Comparison of ENCODE assay signal across 15 cellular contexts in the genomic region with DNA sequence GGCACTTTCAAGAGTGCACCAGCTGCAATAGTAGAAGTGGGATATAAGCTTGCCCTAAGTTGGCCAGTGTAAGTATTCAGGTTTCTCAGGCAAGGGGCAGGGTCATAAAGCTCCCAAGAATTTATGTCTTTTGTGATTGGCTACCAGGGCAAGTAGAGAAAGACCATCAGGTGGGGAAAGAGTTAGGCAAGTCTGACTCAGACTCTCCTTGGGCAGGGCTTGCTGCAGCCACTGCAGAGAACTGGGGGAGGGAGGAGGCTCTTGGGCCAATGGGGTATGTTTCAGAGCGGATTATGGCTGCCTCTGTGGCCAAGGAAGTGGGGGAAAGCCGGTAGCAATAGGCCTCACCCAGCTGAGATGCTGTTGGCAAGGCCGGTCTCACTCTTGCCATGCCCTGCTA. TPM values are rescaled to one million over a fixed set of nuclear protein-coding genes. Genes with fewer than 3 reads are reported as not detected.
DNase-seq lines count a peak whose midpoint lies in the region; ATAC-seq and TF ChIP-seq lines count a peak whose summit lies in the region.
"Had no signal": no experiment of that assay in that cellular context is flagged by ENCODE, and none has a peak within 500 bp of the region (broad histone marks: within the 10 kb centered on the region; RNA-seq: fewer than 3 reads in every experiment).

No MANE protein-coding gene starts in this region.

- no peak overlapping the region for H3K4me2 ChIP-seq in OCI-LY7 (ENCODE audit: low read length)
- H3K4me2 ChIP-seq: A549 had no signal

- CTCF ChIA-PET in WTC11 (lab: Charles Lee): no interaction called here
- CTCF ChIA-PET in OCI-LY7 (lab: Charles Lee; ENCODE audit: unreplicated experiment): no interaction called here

- H3K27me3 Mint-ChIP-seq in stimulated activated naive CD8-positive, alpha-beta T cell treated with anti-CD3 and anti-CD28 coated beads, Interleukin-15, amount 100 ng/mL, for 72 hours: peaks cover 47% of the 10 kb centered on the region
- H3K27me3 Mint-ChIP-seq in WTC11 (ENCODE audit: low read depth): peaks cover 32% of the 10 kb centered on the region

- no peaks in the 10 kb centered on the region for H3K79me2 ChIP-seq in OCI-LY7 (ENCODE audit: insufficient read depth, low read depth, low read length)

- peaks cover 0 to 7% of the 10 kb centered on the region in 2 donors for H3K27me3 ChIP-seq in left lung

- no peaks in the 10 kb centered on the region for H3K9me3 ChIP-seq in left lung
- H3K9me3 ChIP-seq in OCI-LY7 (ENCODE audit: low read length): no peaks in the 10 kb centered on the region
- H3K9me3 ChIP-seq: A549 had no signal

- H3K4me1 ChIP-seq in left lung (no peaks in the 10 kb centered on the region), OCI-LY7 (ENCODE audit: insufficient read depth, low read length, poor library complexity, severe bottlenecking) (no peaks in the 10 kb centered on the region)
- H3K4me1 ChIP-seq: A549 had no signal

- POLR2A ChIA-PET in WTC11 (lab: Charles Lee) (no interaction called here), OCI-LY7 (lab: Charles Lee) (no interaction called here)

- no peaks in the 10 kb centered on the region for H3K9me2 ChIP-seq in OCI-LY7 (ENCODE audit: insufficient read depth, low read length)

- no peak overlapping the region for H3K27ac Mint-ChIP-seq in stimulated activated naive CD8-positive, alpha-beta T cell treated with anti-CD3 and anti-CD28 coated beads, Interleukin-15, amount 100 ng/mL, for 72 hours
- H3K27ac Mint-ChIP-seq in WTC11: no peak overlapping the region

- TF ChIP-seq CTCF in WTC11 (IDR thresholded peaks at IDR 0.05) (no peak), fibroblast of mammary gland (conservative IDR thresholded peaks at IDR 0.05; ENCODE audit: control insufficient read depth, insufficient read depth, low read depth, low read length) (no peak), left lung (IDR thresholded peaks at IDR 0.05) (no peak), OCI-LY7 (conservative IDR thresholded peaks at IDR 0.05; ENCODE audit: low read length) (no peak)

- H3K36me3 ChIP-seq in left lung (no peaks in the 10 kb centered on the region), OCI-LY7 (ENCODE audit: insufficient read depth, low read length) (no peaks in the 10 kb centered on the region)

- no TSS peak for BruUV-seq in OCI-LY7 (replicated peaks; lab: Mats Ljungman, UMichigan)

- no peaks in the 10 kb centered on the region for H3K36me3 Mint-ChIP-seq in WTC11

- no peaks in the 10 kb centered on the region for H3K9me3 Mint-ChIP-seq in stimulated activated naive CD8-positive, alpha-beta T cell treated with anti-CD3 and anti-CD28 coated beads, Interleukin-15, amount 100 ng/mL, for 72 hours
- H3K9me3 Mint-ChIP-seq in WTC11: no peaks in the 10 kb centered on the region

- DNase-seq in stimulated activated naive CD8-positive, alpha-beta T cell treated with anti-CD3 and anti-CD28 coated beads, Interleukin-15, Interleukin-2, amounts not matched to agents 100 U/mL and 50 U/mL, for 24 hours: no peak
- DNase-seq in stimulated activated naive CD8-positive, alpha-beta T cell treated with anti-CD3 and anti-CD28 coated beads, Interleukin-15, amount 100 ng/mL, for 72 hours: no peak
- DNase-seq in WTC11 (ENCODE audit: low spot score) (no peak), fibroblast of mammary gland (ENCODE audit: low read depth) (peak; percentile 29), C1 segment of cervical spinal cord (lab: John Stamatoyannopoulos, UW) (no peak), left lung (no peak), OCI-LY7 (ENCODE audit: low spot score) (no peak)
- DNase-seq: COR-L47, NCI-H1105, NCI-H1694, NCI-H2227 treated with DMSO at 0.1 percent for 48 hours, NCI-H524 treated with DMSO at 0.1 percent for 48 hours, SHP77 treated with DMSO at 0.1 percent for 48 hours had no signal

- H2AFZ ChIP-seq in OCI-LY7 (ENCODE audit: low read length): no peak overlapping the region

- peak; percentile 49 for ATAC-seq in stimulated activated naive CD8-positive, alpha-beta T cell treated with anti-CD3 and anti-CD28 coated beads, Interleukin-15, Interleukin-2, amounts not matched to agents 100 U/mL and 50 U/mL, for 24 hours
- ATAC-seq in stimulated activated naive CD8-positive, alpha-beta T cell treated with anti-CD3 and anti-CD28 coated beads, Interleukin-15, amount 100 ng/mL, for 72 hours: no peak
- ATAC-seq in WTC11: peak; percentile 55; the same call in 1 of the 2 replicates
- no peak for ATAC-seq in left lung
- ATAC-seq: A549, K562 had no signal

- H3K4me3 ChIP-seq in fibroblast of mammary gland (ENCODE audit: control insufficient read depth, low read depth, low read length) (no peak overlapping the region), left lung (no peak overlapping the region), OCI-LY7 (ENCODE audit: low read depth, low read length, poor library complexity, severe bottlenecking) (no peak overlapping the region)
- H3K4me3 ChIP-seq: A549, K562 had no signal

- no peaks in the 10 kb centered on the region for H3K4me1 Mint-ChIP-seq in stimulated activated naive CD8-positive, alpha-beta T cell treated with anti-CD3 and anti-CD28 coated beads, Interleukin-15, amount 100 ng/mL, for 72 hours
- H3K4me1 Mint-ChIP-seq in WTC11: no peaks in the 10 kb centered on the region

- H3K4me3 Mint-ChIP-seq in stimulated activated naive CD8-positive, alpha-beta T cell treated with anti-CD3 and anti-CD28 coated beads, Interleukin-15, amount 100 ng/mL, for 72 hours: no peak overlapping the region
- no peak overlapping the region for H3K4me3 Mint-ChIP-seq in WTC11

- no peak overlapping the region for H3K27ac ChIP-seq in left lung
- no peak overlapping the region for H3K27ac ChIP-seq in OCI-LY7 (ENCODE audit: low read depth, low read length, poor library complexity, severe bottlenecking)
- H3K27ac ChIP-seq: A549 had no signal

- intact Hi-C loops in left lung (cut with DNase I) (no loop called here), OCI-LY7 (cut with micrococcal nuclease; ENCODE audit: unreplicated experiment) (loop anchor here (5.0 kb wide), 1 partner anchor 75 kb away; no protein-coding TSS in a partner anchor)

- H4K20me1 ChIP-seq in OCI-LY7 (ENCODE audit: insufficient read depth, low read length): no peaks in the 10 kb centered on the region

TF ChIP-seq in WTC11, 78 proteins besides CTCF, POLR2A, EP300 and RAD21 (continues in another document):
- TF ChIP-seq ZNF138 (CRISPR knock-in tag; conservative IDR thresholded peaks at IDR 0.05) (no peak), GRHL2 (CRISPR knock-in tag; IDR thresholded peaks at IDR 0.05; ENCODE audit: insufficient replicate concordance, severe bottlenecking) (no peak)
- TF ChIP-seq, protein P1, sequence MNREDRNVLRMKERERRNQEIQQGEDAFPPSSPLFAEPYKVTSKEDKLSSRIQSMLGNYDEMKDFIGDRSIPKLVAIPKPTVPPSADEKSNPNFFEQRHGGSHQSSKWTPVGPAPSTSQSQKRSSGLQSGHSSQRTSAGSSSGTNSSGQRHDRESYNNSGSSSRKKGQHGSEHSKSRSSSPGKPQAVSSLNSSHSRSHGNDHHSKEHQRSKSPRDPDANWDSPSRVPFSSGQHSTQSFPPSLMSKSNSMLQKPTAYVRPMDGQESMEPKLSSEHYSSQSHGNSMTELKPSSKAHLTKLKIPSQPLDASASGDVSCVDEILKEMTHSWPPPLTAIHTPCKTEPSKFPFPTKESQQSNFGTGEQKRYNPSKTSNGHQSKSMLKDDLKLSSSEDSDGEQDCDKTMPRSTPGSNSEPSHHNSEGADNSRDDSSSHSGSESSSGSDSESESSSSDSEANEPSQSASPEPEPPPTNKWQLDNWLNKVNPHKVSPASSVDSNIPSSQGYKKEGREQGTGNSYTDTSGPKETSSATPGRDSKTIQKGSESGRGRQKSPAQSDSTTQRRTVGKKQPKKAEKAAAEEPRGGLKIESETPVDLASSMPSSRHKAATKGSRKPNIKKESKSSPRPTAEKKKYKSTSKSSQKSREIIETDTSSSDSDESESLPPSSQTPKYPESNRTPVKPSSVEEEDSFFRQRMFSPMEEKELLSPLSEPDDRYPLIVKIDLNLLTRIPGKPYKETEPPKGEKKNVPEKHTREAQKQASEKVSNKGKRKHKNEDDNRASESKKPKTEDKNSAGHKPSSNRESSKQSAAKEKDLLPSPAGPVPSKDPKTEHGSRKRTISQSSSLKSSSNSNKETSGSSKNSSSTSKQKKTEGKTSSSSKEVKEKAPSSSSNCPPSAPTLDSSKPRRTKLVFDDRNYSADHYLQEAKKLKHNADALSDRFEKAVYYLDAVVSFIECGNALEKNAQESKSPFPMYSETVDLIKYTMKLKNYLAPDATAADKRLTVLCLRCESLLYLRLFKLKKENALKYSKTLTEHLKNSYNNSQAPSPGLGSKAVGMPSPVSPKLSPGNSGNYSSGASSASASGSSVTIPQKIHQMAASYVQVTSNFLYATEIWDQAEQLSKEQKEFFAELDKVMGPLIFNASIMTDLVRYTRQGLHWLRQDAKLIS (CRISPR knock-in tag; IDR thresholded peaks at IDR 0.05; ENCODE audit: borderline replicate concordance): no peak
- TF ChIP-seq, protein P2, sequence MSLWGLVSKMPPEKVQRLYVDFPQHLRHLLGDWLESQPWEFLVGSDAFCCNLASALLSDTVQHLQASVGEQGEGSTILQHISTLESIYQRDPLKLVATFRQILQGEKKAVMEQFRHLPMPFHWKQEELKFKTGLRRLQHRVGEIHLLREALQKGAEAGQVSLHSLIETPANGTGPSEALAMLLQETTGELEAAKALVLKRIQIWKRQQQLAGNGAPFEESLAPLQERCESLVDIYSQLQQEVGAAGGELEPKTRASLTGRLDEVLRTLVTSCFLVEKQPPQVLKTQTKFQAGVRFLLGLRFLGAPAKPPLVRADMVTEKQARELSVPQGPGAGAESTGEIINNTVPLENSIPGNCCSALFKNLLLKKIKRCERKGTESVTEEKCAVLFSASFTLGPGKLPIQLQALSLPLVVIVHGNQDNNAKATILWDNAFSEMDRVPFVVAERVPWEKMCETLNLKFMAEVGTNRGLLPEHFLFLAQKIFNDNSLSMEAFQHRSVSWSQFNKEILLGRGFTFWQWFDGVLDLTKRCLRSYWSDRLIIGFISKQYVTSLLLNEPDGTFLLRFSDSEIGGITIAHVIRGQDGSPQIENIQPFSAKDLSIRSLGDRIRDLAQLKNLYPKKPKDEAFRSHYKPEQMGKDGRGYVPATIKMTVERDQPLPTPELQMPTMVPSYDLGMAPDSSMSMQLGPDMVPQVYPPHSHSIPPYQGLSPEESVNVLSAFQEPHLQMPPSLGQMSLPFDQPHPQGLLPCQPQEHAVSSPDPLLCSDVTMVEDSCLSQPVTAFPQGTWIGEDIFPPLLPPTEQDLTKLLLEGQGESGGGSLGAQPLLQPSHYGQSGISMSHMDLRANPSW (CRISPR knock-in tag; conservative IDR thresholded peaks at IDR 0.05; ENCODE audit: low read depth): no peak

RNA-seq across cellular contexts. Expression of a gene that starts 44.6 kb away (rescaled TPM):
- total RNA-seq in WTC11 (2021) (78.4 to 83.6 TPM (median 83.0 TPM) in 3 replicates), left lung (10 to 100 TPM; 53.3 to 63.1 TPM), OCI-LY7 (2022) (70.5 and 81.3 TPM in 2 replicates)
- 71.8 and 91.3 TPM in 2 replicates for total RNA-seq in OCI-LY7 (2014; rRNA removed; shearing (Covaris generic))

Comparison
In these comparisons a context has a peak if more than half of its experiments do, and no peak if none do; other contexts are left out.
1. ATAC-seq: peak in stimulated activated naive CD8-positive, alpha-beta T cell treated with anti-CD3 and anti-CD28 coated beads, Interleukin-15, Interleukin-2, amounts not matched to agents 100 U/mL and 50 U/mL, for 24 hours (single experiment) and WTC11 (single experiment); none in stimulated activated naive CD8-positive, alpha-beta T cell treated with anti-CD3 and anti-CD28 coated beads, Interleukin-15, amount 100 ng/mL, for 72 hours (single experiment) and left lung (single experiment).